ENCODE assay signal across 12 cellular contexts in the genomic region with DNA sequence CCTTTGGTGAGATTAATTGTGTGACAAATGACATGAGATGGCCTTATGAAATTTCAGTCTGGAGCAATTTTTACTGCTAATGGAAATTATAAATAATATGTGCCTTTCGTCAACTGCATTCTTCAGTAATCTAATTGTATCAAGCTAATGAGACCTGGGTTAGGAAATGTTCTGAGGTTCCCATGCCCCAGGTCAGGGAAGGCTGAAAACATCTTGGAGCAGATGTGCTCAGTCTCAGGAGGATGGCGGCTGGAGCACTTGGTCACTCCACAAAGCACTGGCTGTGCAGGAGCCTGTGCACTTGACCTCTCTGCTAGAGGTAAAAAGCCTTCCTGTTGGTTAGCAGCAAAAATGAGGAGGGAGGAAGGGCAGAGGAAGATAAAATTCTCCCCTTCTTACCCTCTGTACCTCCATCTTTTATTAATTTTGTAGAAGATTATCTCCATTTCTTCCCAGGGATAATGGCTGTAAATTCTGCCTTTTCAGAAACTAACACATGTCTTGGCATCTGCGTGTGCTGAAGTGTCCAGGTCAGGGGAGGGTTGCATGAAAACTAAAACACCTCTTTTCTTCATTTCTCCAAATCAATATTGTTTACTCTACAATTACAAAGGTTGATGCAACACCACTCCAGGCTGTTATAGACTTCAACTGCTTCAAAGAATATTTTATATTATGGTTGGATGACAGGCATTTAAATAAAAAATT.
DNase-seq lines count a peak whose midpoint lies in the region; ATAC-seq and TF ChIP-seq lines count a peak whose summit lies in the region.
"Had no signal": no experiment of that assay in that cellular context is flagged by ENCODE, and none has a peak within 500 bp of the region (broad histone marks: within the 10 kb centered on the region; RNA-seq: fewer than 3 reads in every experiment).

No MANE protein-coding gene starts in this region.

- no peaks in the 10 kb centered on the region for H3K27me3 ChIP-seq in stomach

- H3K4me3 ChIP-seq in fibroblast of mammary gland (ENCODE audit: control insufficient read depth, low read depth, low read length) (no peak overlapping the region), stomach (no peak overlapping the region)

- no peak overlapping the region for H3K27ac ChIP-seq in stomach

- TF ChIP-seq POLR2A in stomach (IDR thresholded peaks at IDR 0.05), result no peak

- peak overlapping the region; percentile 93 for H3K27ac Mint-ChIP-seq in osteocyte (ENCODE audit: unreplicated experiment)
- H3K27ac Mint-ChIP-seq: CD8-positive, alpha-beta memory T cell had no signal

- no peaks in the 10 kb centered on the region for H3K36me3 ChIP-seq in stomach

- no peak overlapping the region for H3K4me3 Mint-ChIP-seq in osteocyte (ENCODE audit: unreplicated experiment)
- H3K4me3 Mint-ChIP-seq: CD8-positive, alpha-beta memory T cell had no signal

- no peak for TF ChIP-seq EP300 in stomach (IDR thresholded peaks at IDR 0.05)

- no peak for ATAC-seq in HG03354 (IDR thresholded peaks at IDR 0.05; ENCODE audit: poor library complexity, severe bottlenecking, unreplicated experiment)

- H3K4me1 ChIP-seq in stomach, result no peaks in the 10 kb centered on the region

- no peaks in the 10 kb centered on the region for H3K9me3 Mint-ChIP-seq in osteocyte (ENCODE audit: unreplicated experiment)

- DNase-seq in EH (ENCODE audit: low read depth) (peak; percentile 68), SK-N-DZ (ENCODE audit: low spot score) (peak; percentile 2), fibroblast of mammary gland (ENCODE audit: low read depth) (peak; percentile 24), osteocyte (ENCODE audit: extremely low spot score, unreplicated experiment) (no peak), NCI-H1105 treated with DMSO at 0.1 percent for 48 hours (lab: John Stamatoyannopoulos, UW) (no peak), stomach (no peak)
- DNase-seq: CD8-positive, alpha-beta memory T cell; NCI-H1417 treated with DMSO at 0.1 percent for 48 hours; NCI-H2029 treated with DMSO at 0.1 percent for 48 hours; NCI-H510A treated with DMSO at 0.1 percent for 48 hours; SIG-M5 had no signal

- intact Hi-C loops in stomach (cut with DNase I; ENCODE audit: low total_unique reads), result no loop called here

- H3K4me1 Mint-ChIP-seq in osteocyte (ENCODE audit: unreplicated experiment), result peaks cover 49% of the 10 kb centered on the region
- H3K4me1 Mint-ChIP-seq: CD8-positive, alpha-beta memory T cell had no signal

- no peaks in the 10 kb centered on the region for H3K27me3 Mint-ChIP-seq in osteocyte (ENCODE audit: unreplicated experiment)
- H3K27me3 Mint-ChIP-seq: CD8-positive, alpha-beta memory T cell had no signal

- peaks cover 3% of the 10 kb centered on the region for H3K36me3 Mint-ChIP-seq in osteocyte (ENCODE audit: unreplicated experiment)
- H3K36me3 Mint-ChIP-seq: CD8-positive, alpha-beta memory T cell had no signal

- no peaks in the 10 kb centered on the region for H3K9me3 ChIP-seq in stomach

- WGBS in stomach, 5 donors, result 87 to 93% (median 88%) methylated on average over 3 of the region's 3 CpGs

- TF ChIP-seq CTCF in fibroblast of mammary gland (conservative IDR thresholded peaks at IDR 0.05; ENCODE audit: control insufficient read depth, insufficient read depth, low read depth, low read length) (no peak), osteocyte (IDR thresholded peaks at IDR 0.05) (no peak), stomach (IDR thresholded peaks at IDR 0.05) (no peak)

Comparison
In these comparisons a context has a peak if more than half of its experiments do, and no peak if none do; other contexts are left out.
1. DNase-seq: peak in EH (single experiment), SK-N-DZ (single experiment) and fibroblast of mammary gland (single experiment); none in osteocyte (single experiment), NCI-H1105 treated with DMSO at 0.1 percent for 48 hours (single experiment) and stomach (single experiment).